7 cellular contexts compared by ENCODE assay signal in genomic region chr1:155136728-155137127, GRCh38. TPM values are rescaled to one million over a fixed set of nuclear protein-coding genes. Genes with fewer than 3 reads are reported as not detected.
DNase-seq lines count a peak whose midpoint lies in the region; TF ChIP-seq lines count a peak whose summit lies in the region.

No MANE protein-coding gene starts in this region.

- H3K36me3 ChIP-seq in esophagus squamous epithelium = peaks cover 15 to 46% (median 16%) of the 10 kb centered on the region in 3 donors

- intact Hi-C loops in esophagus squamous epithelium (cut with DNase I) = no loop called here

- H3K4me3 Mint-ChIP-seq in T-helper 1 cell treated with Interleukin-12 subunit alpha and Interleukin-12 subunit beta and Interleukin-4 antibody, amounts not matched to agents 30 μg/mL and 1 μg/mL, for 36 hours = peak overlapping the region; percentile 99

- peaks cover 25 to 84% (median 50%) of the 10 kb centered on the region in 3 donors for H3K4me1 ChIP-seq in esophagus squamous epithelium

- H3K4me3 ChIP-seq in HFF-Myc (replicated peaks; ENCODE audit: low read depth, low read length) (peak overlapping the region; percentile 66), esophagus squamous epithelium (peak overlapping the region; percentile 55 to 85 (median 76)), retinal pigment epithelial cell (ENCODE audit: low read length) (peak overlapping the region; percentile 37)

- no peak for DNase-seq in HFF-Myc (ENCODE audit: extremely low read depth, low read depth)
- no peak for DNase-seq in esophagus squamous epithelium (lab: John Stamatoyannopoulos, UW)
- DNase-seq in retinal pigment epithelial cell (ENCODE audit: low read depth) = no peak
- no peak for DNase-seq in NCI-H446 (lab: John Stamatoyannopoulos, UW)
- no peak for DNase-seq in GM13976 (ENCODE audit: low spot score)
- no peak for DNase-seq in NCI-H1694 (lab: John Stamatoyannopoulos, UW)

- no peaks in the 10 kb centered on the region for H3K27me3 Mint-ChIP-seq in T-helper 1 cell treated with Interleukin-12 subunit alpha and Interleukin-12 subunit beta and Interleukin-4 antibody, amounts not matched to agents 30 μg/mL and 1 μg/mL, for 36 hours (ENCODE audit: low read depth)

- H3K27ac ChIP-seq in esophagus squamous epithelium = peak overlapping the region; percentile 97 to 100 (median 99)

- WGBS in esophagus squamous epithelium, 2 donors = 0 to 8% methylated on average over 4 to 8 of the region's 8 CpGs

- TF ChIP-seq CTCF in HFF-Myc (IDR thresholded peaks at IDR 0.05; ENCODE audit: low read depth, low read length, missing control alignments) = no peak
- peak in 1 of 6 experiments; percentile 17 for TF ChIP-seq CTCF in esophagus squamous epithelium (IDR thresholded peaks at IDR 0.05)
- no peak for TF ChIP-seq CTCF in retinal pigment epithelial cell (conservative IDR thresholded peaks at IDR 0.05; ENCODE audit: low read depth, low read length)
- TF ChIP-seq CTCF in GM13976 (IDR thresholded peaks at IDR 0.05; ENCODE audit: borderline replicate concordance, control extremely low read depth, extremely low read depth, insufficient read depth, missing control alignments) = no peak

- TF ChIP-seq POLR2A in esophagus squamous epithelium (IDR thresholded peaks at IDR 0.05) = no peak

- no peaks in the 10 kb centered on the region for H3K9me3 Mint-ChIP-seq in T-helper 1 cell treated with Interleukin-12 subunit alpha and Interleukin-12 subunit beta and Interleukin-4 antibody, amounts not matched to agents 30 μg/mL and 1 μg/mL, for 36 hours

- in situ Hi-C loops in GM13976 (cut with MboI; ENCODE audit: low sequenced_read_pairs, unreplicated experiment) = no loop called here

- H3K27me3 ChIP-seq in esophagus squamous epithelium = no peaks in the 10 kb centered on the region

- peaks cover 17% of the 10 kb centered on the region for H3K36me3 Mint-ChIP-seq in T-helper 1 cell treated with Interleukin-12 subunit alpha and Interleukin-12 subunit beta and Interleukin-4 antibody, amounts not matched to agents 30 μg/mL and 1 μg/mL, for 36 hours (ENCODE audit: low read depth)

- H3K27ac Mint-ChIP-seq in T-helper 1 cell treated with Interleukin-12 subunit alpha and Interleukin-12 subunit beta and Interleukin-4 antibody, amounts not matched to agents 30 μg/mL and 1 μg/mL, for 36 hours = peak overlapping the region; percentile 97

- H3K9me3 ChIP-seq in esophagus squamous epithelium = no peaks in the 10 kb centered on the region

- H3K4me1 Mint-ChIP-seq in T-helper 1 cell treated with Interleukin-12 subunit alpha and Interleukin-12 subunit beta and Interleukin-4 antibody, amounts not matched to agents 30 μg/mL and 1 μg/mL, for 36 hours (ENCODE audit: low read depth) = peaks cover 37% of the 10 kb centered on the region

RNA-seq across cellular contexts. Expression of gene SLC50A1, which starts 1.1 kb away (rescaled TPM):
- 10 to 100 TPM; 21.4 to 27.2 (median 26.0) TPM for total RNA-seq in esophagus squamous epithelium

RNA-seq across cellular contexts. Expression of gene DPM3, which starts 3.6 kb away (rescaled TPM):
- 10 to 100 TPM; 33.1 to 67.7 (median 45.4) TPM for total RNA-seq in esophagus squamous epithelium

RNA-seq across cellular contexts. Expression of gene EFNA1, which starts 9.1 kb away (rescaled TPM):
- 10 to 100 TPM; 30.2 to 42.9 (median 31.0) TPM for total RNA-seq in esophagus squamous epithelium

RNA-seq across cellular contexts. Expression of gene KRTCAP2, which starts 36.4 kb away (rescaled TPM):
- total RNA-seq in esophagus squamous epithelium = 100 to 1,000 TPM in 1 of 4 donors, 10 to 100 TPM in 3; 70.8 to 122 (median 73.8) TPM

RNA-seq across cellular contexts. Expression of gene TRIM46, which starts 36.9 kb away (rescaled TPM):
- under 1 TPM in 3 of 4 donors, not detected in 1; 0.30 to 0.53 (median 0.38) TPM for total RNA-seq in esophagus squamous epithelium
